ENCODE assay signal across 8 cellular contexts in the genomic region with DNA sequence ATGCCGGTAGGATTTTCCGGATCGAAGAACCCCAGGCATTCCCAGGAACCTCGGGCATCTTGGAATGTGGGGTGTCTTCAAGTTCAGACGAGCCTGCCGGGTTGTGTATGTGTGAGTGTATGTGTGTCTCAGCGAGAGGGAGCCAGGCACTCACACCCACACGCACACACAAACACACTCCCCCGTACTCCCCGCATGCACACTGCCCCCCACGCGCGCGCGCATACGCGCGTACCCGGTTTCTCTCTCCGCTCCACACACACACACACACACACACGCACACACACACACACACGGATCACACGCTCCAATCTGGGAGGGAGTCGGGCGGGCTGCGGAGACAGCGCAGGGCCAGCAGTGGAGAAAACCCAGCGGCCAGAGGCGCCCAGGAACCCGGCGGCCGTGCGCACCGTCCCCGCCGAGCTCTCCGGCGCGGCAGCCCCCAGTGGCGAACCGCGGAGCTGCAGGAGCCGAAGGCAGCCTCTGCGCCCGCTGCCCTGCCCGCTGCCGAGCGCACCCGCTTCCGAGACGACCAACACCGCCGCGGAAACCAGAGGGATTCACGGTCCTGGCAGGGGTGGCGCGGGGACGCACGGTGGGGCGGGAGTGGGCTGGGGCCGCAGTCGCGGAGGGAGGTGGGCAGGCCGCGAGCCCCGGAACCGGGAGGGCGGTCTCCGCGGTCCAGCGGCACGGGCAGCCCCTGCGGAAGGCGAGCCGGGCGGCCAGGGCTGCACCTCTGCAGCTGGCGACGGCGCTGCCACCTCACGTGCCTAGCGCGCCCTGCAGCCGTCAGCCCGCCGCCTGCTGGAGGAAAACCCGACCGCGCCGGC. TPM values are rescaled to one million over a fixed set of nuclear protein-coding genes. Genes with fewer than 3 reads are reported as not detected.
DNase-seq lines count a peak whose midpoint lies in the region; ATAC-seq and TF ChIP-seq lines count a peak whose summit lies in the region.

Gene LRFN2, minus strand, starts transcription at position 125 of the 830 bp plus-strand sequence.

- no peaks in the 10 kb centered on the region for H4K20me1 ChIP-seq in H9 (ENCODE audit: control insufficient read depth, insufficient read depth, insufficient read length)

- H3K56ac ChIP-seq in H9 (ENCODE audit: insufficient read length, low read depth, low read length): no peak within 1 kb of the TSS

- H2BK15ac ChIP-seq in H9 (ENCODE audit: low read depth, low read length): no peak within 1 kb of the TSS

- TF ChIP-seq CTCF in H9 (conservative IDR thresholded peaks at IDR 0.05): peak; percentile 80

- peak; percentile 69 for DNase-seq in DMS53 treated with DMSO at 0.1 percent for 48 hours (lab: John Stamatoyannopoulos, UW; ENCODE audit: unreplicated experiment)
- DNase-seq in H9: peak; percentile 86
- peak; percentile 36 for DNase-seq in NCI-H1436 treated with DMSO at 0.1 percent for 48 hours (lab: John Stamatoyannopoulos, UW)
- peak; percentile 62 for DNase-seq in activated CD4-positive, CD25-positive, alpha-beta regulatory T cell treated with anti-CD3 and anti-CD28 coated beads, Interleukin-2, amount 50 U/mL, for 72 hours
- peak; percentile 70 for DNase-seq in cerebellum (ENCODE audit: low spot score)
- DNase-seq in kidney tubule cell (ENCODE audit: low spot score): peak; percentile 78
- DNase-seq in stimulated activated CD4-positive, alpha-beta T cell treated with anti-CD3 and anti-CD28 coated beads, Interleukin-1b, Interleukin-23, amount 100 ng/mL, for 1 hour (ENCODE audit: low read depth in 2 of 2): peak; percentile 14 to 44

- H2AK5ac ChIP-seq in H9 (ENCODE audit: insufficient read length, low read length): no peak within 1 kb of the TSS

- no peak within 1 kb of the TSS for H4K5ac ChIP-seq in H9 (ENCODE audit: insufficient read length, low read depth, low read length)

- H2BK20ac ChIP-seq in H9 (ENCODE audit: low read depth, low read length, poor library complexity, severe bottlenecking): no peak within 1 kb of the TSS

- H3K9me3 ChIP-seq in H9 (ENCODE audit: control insufficient read depth, low read depth, low read length): no peaks in the 10 kb centered on the region

- H3T11ph ChIP-seq in H9 (ENCODE audit: low read length): no peak within 1 kb of the TSS

- H3K9me3 Mint-ChIP-seq in H9: no peaks in the 10 kb centered on the region; a peak in 2 of 5 replicates

- H3K27me3 ChIP-seq in H9 (ENCODE audit: insufficient read depth, low read length): no peaks in the 10 kb centered on the region; the same call in 1 of the 2 replicates

- H3K4me1 ChIP-seq in H9 (ENCODE audit: insufficient read depth, low read length): no peaks in the 10 kb centered on the region; the same call in 1 of the 2 replicates

- no peak within 1 kb of the TSS for H3K4ac ChIP-seq in H9 (ENCODE audit: low read depth, low read length)

- H2BK120ac ChIP-seq in H9 (ENCODE audit: low read depth, low read length, poor library complexity, severe bottlenecking): no peak within 1 kb of the TSS

- no peak within 1 kb of the TSS for H2AFZ ChIP-seq in H9 (ENCODE audit: low read length)

- no peak within 1 kb of the TSS for H3K27ac ChIP-seq in H9 (ENCODE audit: insufficient read length, low read depth, low read length)

- peaks cover 17% of the 10 kb centered on the region for H3K23me2 ChIP-seq in H9 (ENCODE audit: insufficient read length, low read depth, low read length, poor library complexity, severe bottlenecking)

- WGBS in H9 (ENCODE audit: extremely low coverage, insufficient read length, low lambda C conversion rate): no CpG with 5 or more reads among the region's 89 CpGs

- H3K79me2 ChIP-seq in H9 (ENCODE audit: insufficient read depth, low read length): no peaks in the 10 kb centered on the region

- ATAC-seq in HG03045 (IDR thresholded peaks at IDR 0.05; ENCODE audit: unreplicated experiment): no peak

- H3K27me3 Mint-ChIP-seq in H9 (ENCODE audit: low read depth): peaks cover 72% of the 10 kb centered on the region

- no peak within 1 kb of the TSS; a peak in 1 of 7 replicates for H3K27ac Mint-ChIP-seq in H9

- no peak within 1 kb of the TSS for H2BK12ac ChIP-seq in H9 (ENCODE audit: insufficient read length, low read depth, low read length)

- H3K14ac ChIP-seq in H9 (ENCODE audit: insufficient read depth, low read length): peak within 1 kb of the TSS; percentile 72; the same call in 1 of the 2 replicates

- peak within 1 kb of the TSS; percentile 76 to 97 for H3K4me3 Mint-ChIP-seq in H9

- H3K4me1 Mint-ChIP-seq in H9: peaks cover 32 to 35% of the 10 kb centered on the region in 2 experiments

- peaks cover 0 to 2% (median 0%) of the 10 kb centered on the region in 3 experiments; a peak in 2 of 7 replicates for H3K36me3 Mint-ChIP-seq in H9 (ENCODE audit: insufficient read depth in 1 of 3, low read depth in 3 of 3)

- H2BK5ac ChIP-seq in H9 (ENCODE audit: insufficient read length, low read length): no peak within 1 kb of the TSS

- H3K79me1 ChIP-seq in H9 (ENCODE audit: insufficient read depth, low read depth, low read length, poor library complexity, severe bottlenecking): no peaks in the 10 kb centered on the region

- no peak within 1 kb of the TSS for H3K18ac ChIP-seq in H9 (ENCODE audit: insufficient read length, low read depth, low read length)

- H3K4me2 ChIP-seq in H9 (ENCODE audit: insufficient read depth, insufficient read length, low read length): peak within 1 kb of the TSS; percentile 90

- H4K91ac ChIP-seq in H9 (ENCODE audit: insufficient read length, low read depth, low read length): no peak within 1 kb of the TSS

- H3K23ac ChIP-seq in H9 (ENCODE audit: insufficient read length, low read depth, low read length): no peak within 1 kb of the TSS

- H3K9ac ChIP-seq in H9 (ENCODE audit: extremely low read depth, insufficient read length, low read length): no peak within 1 kb of the TSS

- H4K8ac ChIP-seq in H9 (replicated peaks; ENCODE audit: insufficient read length, low read depth, low read length): no peak within 1 kb of the TSS

RNA-seq across cellular contexts. Expression of gene LRFN2, which starts in this region (rescaled TPM):
- 0.11 and 0.13 TPM in 2 replicates for total RNA-seq in H9 (2021)
- 5.4 TPM for total RNA-seq in cerebellum

Comparison
In these comparisons a context has a peak if more than half of its experiments do, and no peak if none do; other contexts are left out.
1. Peak in DNase-seq and H3K4me2 ChIP-seq in H9; RNA of the gene not detected or under 1 TPM.
2. DNase-seq: peak in every context shown above with its lines; median percentile 86 in H9; 78 in kidney tubule cell; 70 in cerebellum; 69 in DMS53 treated with DMSO at 0.1 percent for 48 hours; 62 in activated CD4-positive, CD25-positive, alpha-beta regulatory T cell treated with anti-CD3 and anti-CD28 coated beads, Interleukin-2, amount 50 U/mL, for 72 hours; 36 in NCI-H1436 treated with DMSO at 0.1 percent for 48 hours; 29 in stimulated activated CD4-positive, alpha-beta T cell treated with anti-CD3 and anti-CD28 coated beads, Interleukin-1b, Interleukin-23, amount 100 ng/mL, for 1 hour.